1 cellular context compared by ENCODE assay signal in genomic region chr20:64057628-64058498, GRCh38.
TF ChIP-seq lines count a peak whose summit lies in the region.

No MANE protein-coding gene starts in this region.

TF ChIP-seq in endothelial cell of umbilical vein, 7 proteins besides CTCF, POLR2A, EP300 and RAD21:
- TF ChIP-seq GATA2 (IDR thresholded peaks at IDR 0.05; ENCODE audit: insufficient read depth, insufficient read length, low read depth, low read length) (no peak), JUN (IDR thresholded peaks at IDR 0.05; ENCODE audit: borderline replicate concordance, insufficient read depth, insufficient read length, low read depth) (no peak), EZH2 (IDR thresholded peaks at IDR 0.05; ENCODE audit: borderline replicate concordance, low read depth, low read length, severe bottlenecking) (no peak), FOS (IDR thresholded peaks at IDR 0.05; ENCODE audit: borderline replicate concordance, insufficient read depth, low read length) (no peak), POLR2AphosphoS5 (IDR thresholded peaks at IDR 0.05; ENCODE audit: insufficient read depth, low read depth, low read length) (no peak), MYC (IDR thresholded peaks at IDR 0.05; ENCODE audit: low read depth, low read length) (no peak), MAX (IDR thresholded peaks at IDR 0.05; ENCODE audit: insufficient read depth, insufficient read length) (no peak)
TF ChIP-seq in endothelial cell of umbilical vein: peak in this region for 0.
